ENCODE assay signal across 1 cellular context in genomic region chr19:732325-733069, GRCh38.
TF ChIP-seq lines count a peak whose summit lies in the region.

No MANE protein-coding gene starts in this region.

TF ChIP-seq in GM12878, 131 proteins besides CTCF, POLR2A, EP300 and RAD21:
- TF ChIP-seq RUNX3 (IDR thresholded peaks at IDR 0.05; ENCODE audit: low read length): peak; percentile 78
- TF ChIP-seq IKZF2 (IDR thresholded peaks at IDR 0.05): no peak
- TF ChIP-seq IKZF1 (conservative IDR thresholded peaks at IDR 0.05): 0 out of 2 replicates have a peak, but pooled peaks have one; percentile 4
- TF ChIP-seq NR2F1 (conservative IDR thresholded peaks at IDR 0.05): 0 out of 2 replicates have a peak, but pooled peaks have one; percentile 20
- TF ChIP-seq KDM1A (IDR thresholded peaks at IDR 0.05; ENCODE audit: borderline replicate concordance): no peak
- no peak for TF ChIP-seq FOS (IDR thresholded peaks at IDR 0.05; ENCODE audit: borderline replicate concordance, extremely low read depth, insufficient read length)
- TF ChIP-seq NFIC (IDR thresholded peaks at IDR 0.05; ENCODE audit: low read depth, low read length): 0 out of 2 replicates have a peak, but pooled peaks have one; percentile 28
- TF ChIP-seq TCF12 (IDR thresholded peaks at IDR 0.05; ENCODE audit: low read depth, low read length): 0 out of 2 replicates have a peak, but pooled peaks have one; percentile 56
- TF ChIP-seq BHLHE40 (IDR thresholded peaks at IDR 0.05; ENCODE audit: borderline replicate concordance in 1 of 2, low read depth in 2 of 2, low read length in 1 of 2): peak; percentile 76 to 79
